22 cellular contexts compared by ENCODE assay signal in genomic region chr7:139078911-139079310, GRCh38. TPM values are rescaled to one million over a fixed set of nuclear protein-coding genes. Genes with fewer than 3 reads are reported as not detected.
DNase-seq lines count a peak whose midpoint lies in the region; ATAC-seq and TF ChIP-seq lines count a peak whose summit lies in the region.
"Had no signal": no experiment of that assay in that cellular context is flagged by ENCODE, and none has a peak within 500 bp of the region (broad histone marks: within the 10 kb centered on the region; RNA-seq: fewer than 3 reads in every experiment).

No MANE protein-coding gene starts in this region.

- CTCF ChIA-PET in CD4-positive, alpha-beta memory T cell (lab: Charles Lee; ENCODE audit: partially characterized antibody): interaction anchor here (1.0 kb wide), 1 partner anchor 192 kb away, joined by 3 read pairs; no protein-coding TSS in a partner anchor
- CTCF ChIA-PET in activated CD8-positive, alpha-beta T cell treated with anti-CD3 and anti-CD28 coated beads for 36 hours (lab: Charles Lee): interaction anchor here (1.2 kb wide), 1 partner anchor 69 kb away, joined by 3 read pairs; no protein-coding TSS in a partner anchor

- H3K27me3 Mint-ChIP-seq in CD4-positive, alpha-beta memory T cell: no peaks in the 10 kb centered on the region
- no peaks in the 10 kb centered on the region for H3K27me3 Mint-ChIP-seq in activated CD8-positive, alpha-beta T cell treated with anti-CD3 and anti-CD28 coated beads for 36 hours
- H3K27me3 Mint-ChIP-seq in immature natural killer cell (ENCODE audit: low read depth in 3 of 3): peaks cover 3 to 26% (median 19%) of the 10 kb centered on the region in 3 donors

- H3K4me3 Mint-ChIP-seq in CD4-positive, alpha-beta memory T cell: peak overlapping the region in 4 of 8 donors; percentile 7 to 86 (median 18)
- no peak overlapping the region for H3K4me3 Mint-ChIP-seq in activated CD8-positive, alpha-beta T cell treated with anti-CD3 and anti-CD28 coated beads for 36 hours
- no peak overlapping the region for H3K4me3 Mint-ChIP-seq in immature natural killer cell
- H3K4me3 Mint-ChIP-seq: GM23338 had no signal

- peaks cover 73 to 92% of the 10 kb centered on the region in 2 donors for H3K36me3 Mint-ChIP-seq in CD4-positive, alpha-beta memory T cell
- peaks cover 83% of the 10 kb centered on the region for H3K36me3 Mint-ChIP-seq in activated CD8-positive, alpha-beta T cell treated with anti-CD3 and anti-CD28 coated beads for 36 hours (ENCODE audit: low read depth)
- H3K36me3 Mint-ChIP-seq in immature natural killer cell: peaks cover 16 to 74% (median 40%) of the 10 kb centered on the region in 3 donors

- no peak for DNase-seq in CD4-positive, alpha-beta memory T cell
- no peak for DNase-seq in activated CD8-positive, alpha-beta T cell treated with anti-CD3 and anti-CD28 coated beads for 36 hours
- no peak for DNase-seq in immature natural killer cell
- DNase-seq in tibial artery: no peak
- DNase-seq in germinal center (ENCODE audit: low spot score): no peak
- DNase-seq in NK-92 (lab: John Stamatoyannopoulos, UW; ENCODE audit: unreplicated experiment): no peak
- DNase-seq: activated CD4-positive, alpha-beta T cell treated with anti-CD3 and anti-CD28 coated beads for 48 hours; AML-193; colonic mucosa; GDM1; left ventricle myocardium inferior; MV-4-11; NCI-H526; pancreas; SHP77 treated with DMSO at 0.1 percent for 48 hours; stimulated activated CD4-positive, alpha-beta T cell treated with anti-CD3 and anti-CD28 coated beads, Interleukin-2, amount 100 ng/mL, for 48 hours; T1000; thyroid gland had no signal

- H3K27ac Mint-ChIP-seq in CD4-positive, alpha-beta memory T cell: peak overlapping the region; percentile 8 to 93 (median 88)
- H3K27ac Mint-ChIP-seq in activated CD8-positive, alpha-beta T cell treated with anti-CD3 and anti-CD28 coated beads for 36 hours: peak overlapping the region; percentile 91
- peak overlapping the region in 5 of 6 donors; percentile 28 to 72 (median 63) for H3K27ac Mint-ChIP-seq in immature natural killer cell
- H3K27ac Mint-ChIP-seq: GM23338 had no signal

- TF ChIP-seq CTCF in activated CD8-positive, alpha-beta T cell treated with anti-CD3 and anti-CD28 coated beads for 36 hours (IDR thresholded peaks at IDR 0.05): no peak
- no peak for TF ChIP-seq CTCF in tibial artery (IDR thresholded peaks at IDR 0.05)

- H3K27ac ChIP-seq in ACC112 (ENCODE audit: low read depth, low read length) (peak overlapping the region; percentile 29), tibial artery (no peak overlapping the region)
- no peak overlapping the region for H3K27ac ChIP-seq in CD4-positive, alpha-beta memory T cell (ENCODE audit: low read depth, low read length)
- H3K27ac ChIP-seq: colonic mucosa, gastroesophageal sphincter, left ventricle myocardium inferior, pancreas, thyroid gland had no signal

- H3K4me1 Mint-ChIP-seq in CD4-positive, alpha-beta memory T cell: peaks cover 50 to 92% (median 73%) of the 10 kb centered on the region in 4 donors
- peaks cover 72% of the 10 kb centered on the region for H3K4me1 Mint-ChIP-seq in activated CD8-positive, alpha-beta T cell treated with anti-CD3 and anti-CD28 coated beads for 36 hours (ENCODE audit: low read depth)
- peaks cover 54 to 81% of the 10 kb centered on the region in 2 donors for H3K4me1 Mint-ChIP-seq in immature natural killer cell
- H3K4me1 Mint-ChIP-seq: GM23338 had no signal

- H3K4me1 ChIP-seq in ACC112 (ENCODE audit: control insufficient read depth, insufficient read depth, low read length, unreplicated experiment): peaks cover 8% of the 10 kb centered on the region
- H3K4me1 ChIP-seq in CD4-positive, alpha-beta memory T cell (ENCODE audit: insufficient read depth, low read length): peaks cover 76% of the 10 kb centered on the region
- peaks cover 0 to 3% (median 1%) of the 10 kb centered on the region in 4 donors for H3K4me1 ChIP-seq in tibial artery
- H3K4me1 ChIP-seq: colonic mucosa, pancreas, thyroid gland had no signal

- H3K9me3 ChIP-seq in CD4-positive, alpha-beta memory T cell (ENCODE audit: control insufficient read depth in 1 of 2, low read length in 2 of 2): no peaks in the 10 kb centered on the region
- no peaks in the 10 kb centered on the region for H3K9me3 ChIP-seq in tibial artery
- H3K9me3 ChIP-seq: colonic mucosa, gastroesophageal sphincter, left ventricle myocardium inferior, pancreas, thyroid gland had no signal

- H3K9me3 Mint-ChIP-seq in CD4-positive, alpha-beta memory T cell: peaks cover 0 to 2% (median 0%) of the 10 kb centered on the region in 8 donors
- H3K9me3 Mint-ChIP-seq in activated CD8-positive, alpha-beta T cell treated with anti-CD3 and anti-CD28 coated beads for 36 hours: no peaks in the 10 kb centered on the region
- H3K9me3 Mint-ChIP-seq in immature natural killer cell: no peaks in the 10 kb centered on the region
- H3K9me3 Mint-ChIP-seq: GM23338 had no signal

- no peaks in the 10 kb centered on the region for H3K27me3 ChIP-seq in ACC112 (ENCODE audit: insufficient read depth, low read length)
- H3K27me3 ChIP-seq in CD4-positive, alpha-beta memory T cell (ENCODE audit: insufficient read depth, low read length): no peaks in the 10 kb centered on the region
- no peaks in the 10 kb centered on the region for H3K27me3 ChIP-seq in tibial artery
- H3K27me3 ChIP-seq: colonic mucosa, gastroesophageal sphincter, pancreas, thyroid gland had no signal

- peaks cover 32% of the 10 kb centered on the region for H3K79me2 ChIP-seq in ACC112 (ENCODE audit: control insufficient read depth, insufficient read depth, low read length, unreplicated experiment)

- no peak for ATAC-seq in activated CD8-positive, alpha-beta T cell treated with anti-CD3 and anti-CD28 coated beads for 36 hours
- ATAC-seq in HG03521 (IDR thresholded peaks at IDR 0.05; ENCODE audit: unreplicated experiment): no peak
- ATAC-seq: gastroesophageal sphincter, GM23338, pancreas had no signal

- H3K36me3 ChIP-seq in ACC112 (ENCODE audit: insufficient read depth, low read length): peaks cover 65% of the 10 kb centered on the region
- H3K36me3 ChIP-seq in CD4-positive, alpha-beta memory T cell (ENCODE audit: insufficient read depth, low read length): peaks cover 92% of the 10 kb centered on the region
- H3K36me3 ChIP-seq in tibial artery: peaks cover 55 to 81% (median 61%) of the 10 kb centered on the region in 3 donors

- POLR2A ChIA-PET in CD4-positive, alpha-beta memory T cell (lab: Charles Lee; ENCODE audit: partially characterized antibody): interaction anchor here (1.3 to 14.0 kb wide), 3 partner anchors 16 to 25 kb away, joined by 4 to 244 read pairs (median 15); no protein-coding TSS in a partner anchor
- POLR2A ChIA-PET in activated CD8-positive, alpha-beta T cell treated with anti-CD3 and anti-CD28 coated beads for 36 hours (lab: Charles Lee): interaction anchor here (0.6 to 3.2 kb wide), 3 partner anchors 9 to 176 kb away, joined by 4 to 10 read pairs (median 5); no protein-coding TSS in a partner anchor

- H3K4me3 ChIP-seq in ACC112 (ENCODE audit: low read depth, low read length) (no peak overlapping the region), tibial artery (no peak overlapping the region)
- no peak overlapping the region for H3K4me3 ChIP-seq in CD4-positive, alpha-beta memory T cell (ENCODE audit: low read length in 2 of 2)
- H3K4me3 ChIP-seq: colonic mucosa, gastroesophageal sphincter, GM23338, left ventricle myocardium inferior, pancreas, thyroid gland had no signal

- intact Hi-C loops in CD4-positive, alpha-beta memory T cell (cut with micrococcal nuclease): no loop called here
- intact Hi-C loops in activated CD8-positive, alpha-beta T cell treated with anti-CD3 and anti-CD28 coated beads for 36 hours (cut with micrococcal nuclease): loop anchor here (10.0 kb wide), 1 partner anchor 194 kb away; no protein-coding TSS in a partner anchor
- intact Hi-C loops in tibial artery (cut with DNase I; ENCODE audit: low total_unique reads): loop anchor here (10.0 kb wide), 1 partner anchor 194 kb away; no protein-coding TSS in a partner anchor

- no peak overlapping the region for H2AFZ ChIP-seq in ACC112 (ENCODE audit: low read length, unreplicated experiment)
- H2AFZ ChIP-seq: GM23338 had no signal

RNA-seq across cellular contexts. Expression of gene ZC3HAV1, which starts 30.6 kb away (rescaled TPM):
- 100 to 1,000 TPM; 154 to 159 TPM for total RNA-seq in CD4-positive, alpha-beta memory T cell
- 100 to 1,000 TPM; 150 to 169 TPM for polyA plus RNA-seq in CD4-positive, alpha-beta memory T cell
- total RNA-seq in activated CD8-positive, alpha-beta T cell treated with anti-CD3 and anti-CD28 coated beads for 36 hours: 100 to 1,000 TPM; 125 to 128 TPM
- 100 to 1,000 TPM in 1 of 3 donors, 10 to 100 TPM in 2; 69.4 to 121 (median 74.5) TPM for polyA plus RNA-seq in immature natural killer cell

RNA-seq across cellular contexts. Expression of gene ZC3HAV1L, which starts 43.1 kb away (rescaled TPM):
- total RNA-seq in CD4-positive, alpha-beta memory T cell: 1 to 10 TPM; 3.8 to 4.6 TPM
- under 1 TPM in 1 of 2 donors, not detected in 1; 0.37 TPM for polyA plus RNA-seq in CD4-positive, alpha-beta memory T cell
- 10 to 100 TPM; 19.9 TPM for total RNA-seq in activated CD8-positive, alpha-beta T cell treated with anti-CD3 and anti-CD28 coated beads for 36 hours
- under 1 TPM in 2 of 3 donors, not detected in 1; 0.21 to 0.40 TPM for polyA plus RNA-seq in immature natural killer cell
